23 cellular contexts compared by ENCODE assay signal in genomic region chr16:17391715-17392114, GRCh38.
"Had no signal": no experiment of that assay in that cellular context is flagged by ENCODE, and none has a peak within 500 bp of the region (broad histone marks: within the 10 kb centered on the region; RNA-seq: fewer than 3 reads in every experiment).

No MANE protein-coding gene starts in this region.

- H3K4me1 ChIP-seq: psoas muscle had no signal

- DNase-seq: activated CD4-positive, alpha-beta T cell treated with anti-CD3 and anti-CD28 coated beads, Interleukin-2, amount 10 ng/mL, durations not matched to agents 24 days and 14 days; activated CD4-positive, CD25-positive, alpha-beta regulatory T cell treated with anti-CD3 and anti-CD28 coated beads, Interleukin-2, amount 50 U/mL, for 72 hours; activated CD8-positive, alpha-beta T cell treated with anti-CD3 and anti-CD28 coated beads for 36 hours; activated naive CD4-positive, alpha-beta T cell; activated T-cell treated with anti-CD3 and anti-CD28 coated beads, Interleukin-2, amount 50 U/mL, for 72 hours; effector CD8-positive, alpha-beta T cell; erythroblast; head of caudate nucleus; hippocampal formation; kidney; left colon; mammary epithelial cell; naive thymus-derived CD4-positive, alpha-beta T cell; nucleus accumbens; pancreas; psoas muscle; stimulated activated CD4-positive, alpha-beta T cell treated with anti-CD3 and anti-CD28 coated beads, Interleukin-2, amount 100 ng/mL, for 48 hours; T-helper 1 cell; transverse colon had no signal

- H3K27ac ChIP-seq: pancreas, psoas muscle, right atrium auricular region, VCaP had no signal

- H3K27ac Mint-ChIP-seq: activated CD4-positive, alpha-beta T cell treated with anti-CD3 and anti-CD28 coated beads, Interleukin-2, amount 10 ng/mL, durations not matched to agents 24 days and 14 days; activated CD8-positive, alpha-beta T cell treated with anti-CD3 and anti-CD28 coated beads for 36 hours; activated naive CD4-positive, alpha-beta T cell treated with anti-CD3 and anti-CD28 coated beads, Interleukin-2, amount 50 U/mL, for 72 hours; activated T-cell treated with anti-CD3 and anti-CD28 coated beads, Interleukin-2, amount 50 U/mL, for 72 hours; mesothelial cell of epicardium had no signal

- H3K36me3 ChIP-seq: pancreas, right atrium auricular region, transverse colon had no signal

- H3K27me3 Mint-ChIP-seq: activated CD4-positive, alpha-beta T cell treated with anti-CD3 and anti-CD28 coated beads, Interleukin-2, amount 10 ng/mL, durations not matched to agents 24 days and 14 days; activated CD8-positive, alpha-beta T cell treated with anti-CD3 and anti-CD28 coated beads for 36 hours; naive thymus-derived CD4-positive, alpha-beta T cell had no signal

- H3K9me3 ChIP-seq: pancreas, psoas muscle, right atrium auricular region, transverse colon had no signal

- H3K4me3 ChIP-seq: pancreas, psoas muscle, right atrium auricular region, transverse colon had no signal

- ATAC-seq: activated CD8-positive, alpha-beta T cell treated with anti-CD3 and anti-CD28 coated beads for 36 hours; activated T-cell treated with anti-CD3 and anti-CD28 coated beads, Interleukin-2, amount 50 U/mL, for 72 hours; left colon; naive thymus-derived CD4-positive, alpha-beta T cell; pancreas; psoas muscle had no signal

- H3K9me3 Mint-ChIP-seq: activated CD4-positive, alpha-beta T cell treated with anti-CD3 and anti-CD28 coated beads, Interleukin-2, amount 10 ng/mL, durations not matched to agents 24 days and 14 days; activated T-cell treated with anti-CD3 and anti-CD28 coated beads, Interleukin-2, amount 50 U/mL, for 72 hours; mesothelial cell of epicardium had no signal

- H3K4me3 Mint-ChIP-seq: activated CD4-positive, alpha-beta T cell treated with anti-CD3 and anti-CD28 coated beads, Interleukin-2, amount 10 ng/mL, durations not matched to agents 24 days and 14 days; activated CD8-positive, alpha-beta T cell treated with anti-CD3 and anti-CD28 coated beads for 36 hours; activated T-cell treated with anti-CD3 and anti-CD28 coated beads, Interleukin-2, amount 50 U/mL, for 72 hours; mesothelial cell of epicardium had no signal

- H3K36me3 Mint-ChIP-seq: mesothelial cell of epicardium had no signal

- H3K27me3 ChIP-seq: pancreas, right atrium auricular region, transverse colon had no signal
